In genomic region chr7:54888736-54889082, GRCh38 we compare ENCODE assay signal across 11 cellular contexts.
A peak's percentile ranks its signal among the peaks of the same experiment; 100 is the strongest.
DNase-seq lines count a peak whose midpoint lies in the region; TF ChIP-seq lines count a peak whose summit lies in the region.
"Had no signal": no experiment of that assay in that cellular context is flagged by ENCODE, and none has a peak within 500 bp of the region (broad histone marks: within the 10 kb centered on the region; RNA-seq: fewer than 3 reads in every experiment).

No MANE protein-coding gene starts in this region.

- H3K9me3 ChIP-seq in HEK293 (ENCODE audit: control insufficient read depth, insufficient read depth, low read depth, low read length): no peaks in the 10 kb centered on the region
- H3K9me3 ChIP-seq in tibial nerve: no peaks in the 10 kb centered on the region
- H3K9me3 ChIP-seq: tibial artery had no signal

- intact Hi-C loops in dorsolateral prefrontal cortex (cut with DNase I): no loop called here

- H3K36me3 ChIP-seq in HEK293 (ENCODE audit: control insufficient read depth in 2 of 2, insufficient read depth in 1 of 2, low read length in 2 of 2) (no peaks in the 10 kb centered on the region), kidney epithelial cell (ENCODE audit: control insufficient read depth, insufficient read depth, low read length) (no peaks in the 10 kb centered on the region), tibial nerve (no peaks in the 10 kb centered on the region)
- H3K36me3 ChIP-seq: tibial artery had no signal

- H3K4me1 ChIP-seq in HEK293 (ENCODE audit: control insufficient read depth, insufficient read depth, low read length) (0 out of 2 replicates have a peak, but pooled peaks cover 2% of the 10 kb centered on the region), tibial nerve (peaks cover 0 to 7% (median 0%) of the 10 kb centered on the region in 4 donors)

- CTCF ChIA-PET in HEK293 (lab: Yijun Ruan, JAX): no interaction called here

- H3K27ac ChIP-seq in HEK293 (ENCODE audit: extremely low read depth, low read depth, low read length): no peak overlapping the region
- H3K27ac ChIP-seq in dorsolateral prefrontal cortex: peak overlapping the region in 5 of 59 donors; percentile 14 to 72 (median 45)
- H3K27ac ChIP-seq in tibial nerve: no peak overlapping the region
- H3K27ac ChIP-seq: tibial artery had no signal

- TF ChIP-seq EP300 in tibial nerve (IDR thresholded peaks at IDR 0.05): no peak

- POLR2A ChIA-PET in HEK293 (lab: Yijun Ruan, JAX): no interaction called here

- no peak for TF ChIP-seq POLR2A in tibial nerve (IDR thresholded peaks at IDR 0.05)

- TF ChIP-seq CTCF in HEK293 (tag by site-specific recombination; IDR thresholded peaks at IDR 0.05) (no peak), dorsolateral prefrontal cortex (IDR thresholded peaks at IDR 0.05 in 54 of 56, conservative IDR thresholded peaks at IDR 0.05 in 2 of 56; ENCODE audit: low read depth in 1 of 56, partially characterized antibody in 56 of 56) (no peak), kidney epithelial cell (IDR thresholded peaks at IDR 0.05; ENCODE audit: insufficient read depth, low read length, poor library complexity, severe bottlenecking) (no peak), tibial nerve (IDR thresholded peaks at IDR 0.05) (no peak)

- H3K4me3 ChIP-seq in HEK293 (ENCODE audit: low read depth, low read length): peak overlapping the region; percentile 9
- peak overlapping the region; percentile 21 to 73 (median 48) for H3K4me3 ChIP-seq in dorsolateral prefrontal cortex
- peak overlapping the region; percentile 23 for H3K4me3 ChIP-seq in kidney epithelial cell (ENCODE audit: low read depth, low read length)
- H3K4me3 ChIP-seq in skeletal muscle cell (ENCODE audit: low read depth, low read length): peak overlapping the region; percentile 30
- H3K4me3 ChIP-seq in tibial nerve: peak overlapping the region in 1 of 4 donors; percentile 35

- 9 to 15% methylated on average over 12 of the region's 12 CpGs for WGBS in tibial nerve, 2 donors

- no peak for DNase-seq in dorsolateral prefrontal cortex
- DNase-seq in kidney epithelial cell (ENCODE audit: low read depth): no peak
- no peak for DNase-seq in skeletal muscle cell (ENCODE audit: low read depth)
- no peak for DNase-seq in NOMO-1 treated with DMSO at 0.1 percent for 48 hours (lab: John Stamatoyannopoulos, UW; ENCODE audit: unreplicated experiment)
- no peak for DNase-seq in tibial nerve (ENCODE audit: low spot score in 2 of 2)
- DNase-seq in NCI-H1930 (lab: John Stamatoyannopoulos, UW): no peak
- DNase-seq in NCI-H1417 treated with DMSO at 0.1 percent for 48 hours (lab: John Stamatoyannopoulos, UW): no peak
- DNase-seq: effector memory CD4-positive, alpha-beta T cell; stimulated activated CD4-positive, alpha-beta T cell treated with anti-CD3 and anti-CD28 coated beads, Interleukin-2, amount 100 ng/mL, for 48 hours; tibial artery had no signal

- peaks cover 0 to 13% (median 0%) of the 10 kb centered on the region in 45 donors for H3K27me3 ChIP-seq in dorsolateral prefrontal cortex
- H3K27me3 ChIP-seq in kidney epithelial cell (ENCODE audit: control insufficient read depth, insufficient read depth, low read length): no peaks in the 10 kb centered on the region
- peaks cover 0 to 10% of the 10 kb centered on the region in 2 donors for H3K27me3 ChIP-seq in tibial nerve

TF ChIP-seq in HEK293, 187 proteins besides CTCF, POLR2A, EP300 and RAD21:
- TF ChIP-seq ZNF777 (tag by site-specific recombination; IDR thresholded peaks at IDR 0.05; ENCODE audit: borderline replicate concordance) (no peak), BCL11B (tag by site-specific recombination; IDR thresholded peaks at IDR 0.05; ENCODE audit: low read depth) (no peak), ZNF571 (tag by site-specific recombination; IDR thresholded peaks at IDR 0.05) (no peak), KLF16 (tag by site-specific recombination; IDR thresholded peaks at IDR 0.05) (no peak), ZSCAN30 (tag by site-specific recombination; IDR thresholded peaks at IDR 0.05) (no peak), MEIS1 (CRISPR knock-in tag; IDR thresholded peaks at IDR 0.05; ENCODE audit: borderline replicate concordance) (no peak), ZNF140 (tag by site-specific recombination; IDR thresholded peaks at IDR 0.05) (no peak), ZNF585B (tag by site-specific recombination; IDR thresholded peaks at IDR 0.05) (no peak), ZNF785 (tag by site-specific recombination; IDR thresholded peaks at IDR 0.05) (no peak), SETDB1 (IDR thresholded peaks at IDR 0.05; ENCODE audit: insufficient read length, low read length) (no peak)
- TF ChIP-seq, protein P1, sequence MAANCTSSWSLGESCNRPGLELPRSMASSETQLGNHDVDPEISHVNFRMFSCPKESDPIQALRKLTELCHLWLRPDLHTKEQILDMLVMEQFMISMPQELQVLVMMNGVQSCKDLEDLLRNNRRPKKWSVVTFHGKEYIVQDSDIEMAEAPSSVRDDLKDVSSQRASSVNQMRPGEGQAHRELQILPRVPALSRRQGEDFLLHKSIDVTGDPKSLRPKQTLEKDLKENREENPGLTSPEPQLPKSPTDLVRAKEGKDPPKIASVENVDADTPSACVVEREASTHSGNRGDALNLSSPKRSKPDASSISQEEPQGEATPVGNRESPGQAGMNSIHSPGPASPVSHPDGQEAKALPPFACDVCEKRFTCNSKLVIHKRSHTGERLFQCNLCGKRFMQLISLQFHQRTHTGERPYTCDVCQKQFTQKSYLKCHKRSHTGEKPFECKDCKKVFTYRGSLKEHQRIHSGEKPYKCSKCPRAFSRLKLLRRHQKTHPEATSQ (tag by site-specific recombination; IDR thresholded peaks at IDR 0.05): no peak
TF ChIP-seq in HEK293: peak in this region for 0.
